9 cellular contexts compared by ENCODE assay signal in the genomic region with DNA sequence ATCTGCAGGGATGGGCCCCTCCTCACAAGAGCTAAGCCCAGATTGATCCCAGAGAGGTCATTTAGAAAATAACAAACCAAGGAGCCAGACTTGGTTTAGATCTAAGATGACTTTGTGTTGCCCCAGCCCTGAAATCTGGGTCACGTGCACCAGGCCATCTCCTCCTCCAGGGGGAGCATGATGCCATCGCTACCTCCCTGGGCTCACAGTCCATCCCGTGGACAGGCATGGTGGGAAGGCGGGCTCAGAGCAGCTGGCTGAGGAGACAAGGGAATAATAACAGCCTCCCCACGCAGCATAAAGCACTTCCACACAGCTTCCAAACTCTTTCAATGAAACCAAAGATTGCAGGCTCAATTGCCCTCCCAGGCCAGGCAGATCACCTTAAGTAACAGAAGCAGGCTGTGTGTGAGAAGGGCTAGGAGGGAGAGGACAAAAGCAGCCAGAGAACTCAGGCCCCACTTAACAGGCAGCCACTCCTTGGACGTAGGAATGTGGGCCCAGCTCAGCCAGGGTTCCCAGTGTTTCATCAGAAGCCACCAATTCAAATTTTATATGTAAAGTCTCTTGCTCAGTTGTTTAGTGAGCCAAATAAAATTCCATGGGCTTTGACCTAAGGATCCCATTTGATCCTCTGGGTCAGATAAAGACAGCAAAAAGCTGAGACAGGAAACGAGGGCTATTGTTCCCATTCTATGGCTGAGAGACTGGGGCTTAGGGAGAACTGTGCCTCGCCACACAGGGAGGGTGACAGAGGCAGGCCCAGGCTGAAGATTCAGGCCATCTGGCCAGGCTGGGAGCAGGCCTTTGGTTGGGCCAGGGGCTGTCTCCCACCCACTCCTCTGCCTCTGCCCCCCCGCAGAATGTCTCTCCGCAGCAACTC.
A peak's percentile ranks its signal among the peaks of the same experiment; 100 is the strongest.
DNase-seq lines count a peak whose midpoint lies in the region; ATAC-seq, FAIRE-seq and TF ChIP-seq lines count a peak whose summit lies in the region.
"Had no signal": no experiment of that assay in that cellular context is flagged by ENCODE, and none has a peak within 500 bp of the region (broad histone marks: within the 10 kb centered on the region; RNA-seq: fewer than 3 reads in every experiment).

No MANE protein-coding gene starts in this region.

- TF ChIP-seq CTCF in activated B cell treated with CpG ODN at 0.5 μM for 24 hours (IDR thresholded peaks at IDR 0.05) (no peak), cardiac muscle cell (IDR thresholded peaks at IDR 0.05; ENCODE audit: low read depth, low read length) (peak; percentile 78), gastrocnemius medialis (IDR thresholded peaks at IDR 0.05 in 4 of 5, conservative IDR thresholded peaks at IDR 0.05 in 1 of 5) (peak; percentile 19 to 70 (median 44))

- no peaks in the 10 kb centered on the region for H3K4me1 Mint-ChIP-seq in activated B cell treated with CpG ODN at 0.5 μM for 24 hours

- no peak overlapping the region for H3K4me3 Mint-ChIP-seq in activated B cell treated with CpG ODN at 0.5 μM for 24 hours
- H3K4me3 Mint-ChIP-seq: CD4-positive, CD25-positive, alpha-beta regulatory T cell had no signal

- H3K36me3 Mint-ChIP-seq in activated B cell treated with CpG ODN at 0.5 μM for 24 hours (ENCODE audit: low read depth), result no peaks in the 10 kb centered on the region
- H3K36me3 Mint-ChIP-seq: CD4-positive, CD25-positive, alpha-beta regulatory T cell had no signal

- POLR2A ChIA-PET in activated B cell treated with CpG ODN at 0.5 μM for 24 hours (lab: Charles Lee), result no interaction called here

- peaks cover 14% of the 10 kb centered on the region for H3K4me1 ChIP-seq in cardiac muscle cell (ENCODE audit: low read depth)
- peaks cover 29% of the 10 kb centered on the region in 2 donors for H3K4me1 ChIP-seq in gastrocnemius medialis

- TF ChIP-seq POLR2A in gastrocnemius medialis (IDR thresholded peaks at IDR 0.05), result no peak

- intact Hi-C loops in activated B cell treated with CpG ODN at 0.5 μM for 24 hours (cut with micrococcal nuclease) (loop anchor here (5.0 kb wide), 1 partner anchor 55 kb away; no protein-coding TSS in a partner anchor), gastrocnemius medialis (cut with DNase I; ENCODE audit: low total_unique reads) (loop anchor here (2.0 to 10.0 kb wide), 4 partner anchors 19 to 233 kb away; a partner anchor contains a TSS)

- no peaks in the 10 kb centered on the region for H3K27me3 ChIP-seq in cardiac muscle cell
- no peaks in the 10 kb centered on the region for H3K27me3 ChIP-seq in gastrocnemius medialis

- in situ Hi-C loops in gastrocnemius medialis (cut with MboI; ENCODE audit: low sequenced_read_pairs in 4 of 4), result loop anchor here in 1 of 4 donors (25.0 kb wide), 1 partner anchor 265 kb away; a partner anchor contains a TSS

- peaks cover 5% of the 10 kb centered on the region for H3K27me3 Mint-ChIP-seq in activated B cell treated with CpG ODN at 0.5 μM for 24 hours

- peaks cover 7% of the 10 kb centered on the region for H3K36me3 ChIP-seq in cardiac muscle cell
- no peaks in the 10 kb centered on the region for H3K36me3 ChIP-seq in gastrocnemius medialis

- peak overlapping the region; percentile 1 for H3K27ac ChIP-seq in cardiac muscle cell
- peak overlapping the region; percentile 78 to 88 (median 84) for H3K27ac ChIP-seq in gastrocnemius medialis

- peak; percentile 92 for FAIRE-seq in HTR-8/SVneo (lab: Jason Lieb, UNC)

- H3K9me3 Mint-ChIP-seq in activated B cell treated with CpG ODN at 0.5 μM for 24 hours, result no peaks in the 10 kb centered on the region
- H3K9me3 Mint-ChIP-seq: CD4-positive, CD25-positive, alpha-beta regulatory T cell had no signal

- H3K4me3 ChIP-seq in cardiac muscle cell (no peak overlapping the region), gastrocnemius medialis (no peak overlapping the region)

- H3K9me3 ChIP-seq in cardiac muscle cell (ENCODE audit: low read depth), result no peaks in the 10 kb centered on the region
- H3K9me3 ChIP-seq in gastrocnemius medialis, result no peaks in the 10 kb centered on the region

- DNase-seq in NCI-H146 (lab: John Stamatoyannopoulos, UW), result peak; percentile 60
- DNase-seq in NCI-H146 treated with DMSO at 0.1 percent for 48 hours (lab: John Stamatoyannopoulos, UW; ENCODE audit: unreplicated experiment), result no peak
- DNase-seq in HTR-8/SVneo (ENCODE audit: insufficient read length, low spot score), result peak; percentile 80
- DNase-seq in activated B cell treated with CpG ODN at 0.5 μM for 24 hours, result no peak
- peak; percentile 64 to 70 for DNase-seq in cardiac muscle cell (ENCODE audit: low read depth in 1 of 2, low spot score in 1 of 2)
- DNase-seq in gastrocnemius medialis, result peak; percentile 46 to 66
- no peak for DNase-seq in NCI-H187 (lab: John Stamatoyannopoulos, UW)

- CTCF ChIA-PET in activated B cell treated with CpG ODN at 0.5 μM for 24 hours (lab: Charles Lee), result no interaction called here

- ATAC-seq in activated B cell treated with CpG ODN at 0.5 μM for 24 hours (ENCODE audit: low read depth) (peak; percentile 31), gastrocnemius medialis (peak; percentile 31 to 36), HG03460 (IDR thresholded peaks at IDR 0.05; ENCODE audit: unreplicated experiment) (no peak)

- H3K27ac Mint-ChIP-seq in activated B cell treated with CpG ODN at 0.5 μM for 24 hours, result no peak overlapping the region
- H3K27ac Mint-ChIP-seq: CD4-positive, CD25-positive, alpha-beta regulatory T cell had no signal

Comparison
In these comparisons a context has a peak if more than half of its experiments do, and no peak if none do; other contexts are left out.
1. DNase-seq: peak in NCI-H146 (single experiment), HTR-8/SVneo (single experiment), cardiac muscle cell (2 of 2) and gastrocnemius medialis (2 of 2); none in NCI-H146 treated with DMSO at 0.1 percent for 48 hours (single experiment), activated B cell treated with CpG ODN at 0.5 μM for 24 hours (single experiment) and NCI-H187 (0 of 2).